In genomic region chr3:142623209-142623608, GRCh38 we compare ENCODE assay signal across 30 cellular contexts.
"Had no signal": no experiment of that assay in that cellular context is flagged by ENCODE, and none has a peak within 500 bp of the region (broad histone marks: within the 10 kb centered on the region; RNA-seq: fewer than 3 reads in every experiment).

No MANE protein-coding gene starts in this region.

- FAIRE-seq: bronchial epithelial cell had no signal

- H2AFZ ChIP-seq: PC-9 had no signal

- H3K4me2 ChIP-seq: PC-9 had no signal

- H3K27ac ChIP-seq: PC-9, VCaP had no signal

- ATAC-seq: activated naive CD8-positive, alpha-beta T cell treated with anti-CD3 and anti-CD28 coated beads, Interleukin-2, amount 50 U/mL, for 24 hours had no signal

- DNase-seq: activated B cell treated with CpG ODN at 0.5 μM for 24 hours; activated CD4-positive, alpha-beta memory T cell treated with anti-CD3 and anti-CD28 coated beads for 36 hours; activated CD4-positive, alpha-beta T cell treated with anti-CD3 and anti-CD28 coated beads for 4 hours; activated CD4-positive, alpha-beta T cell treated with anti-CD3 and anti-CD28 coated beads, Interleukin-2, amount 50 U/mL, for 1 hour; activated CD4-positive, CD25-positive, alpha-beta regulatory T cell treated with anti-CD3 and anti-CD28 coated beads, Interleukin-2, amount 50 U/mL, for 72 hours; activated CD8-positive, alpha-beta memory T cell treated with anti-CD3 and anti-CD28 coated beads, Interleukin-2, amount 50 U/mL, for 4 hours; activated effector memory CD4-positive, alpha-beta T cell treated with Interleukin-2 at 50 U/mL for 16 hours; activated naive CD4-positive, alpha-beta T cell treated with anti-CD3 and anti-CD28 coated beads, Interleukin-2, amount 10 ng/mL, durations not matched to agents 7 days and 5 days; activated naive CD8-positive, alpha-beta T cell treated with anti-CD3 and anti-CD28 coated beads, Interleukin-2, amount 50 U/mL, for 24 hours; activated T-cell treated with anti-CD3 and anti-CD28 coated beads for 4 hours; activated T-cell treated with anti-CD3 and anti-CD28 coated beads, Interleukin-2, amount 50 U/mL, for 48 hours; anterior cingulate cortex; caudate nucleus; NCI-H1105 treated with DMSO at 0.1 percent for 48 hours; NCI-H1436; NCI-H1694; NCI-H1930; NCI-H2081 treated with DMSO at 0.1 percent for 48 hours; NCI-H345; NCI-H524 treated with DMSO at 0.1 percent for 48 hours; NCI-H748 treated with DMSO at 0.1 percent for 48 hours; NK-92 treated with Interleukin-12 subunit alpha and Interleukin-12 subunit beta, amount 100 ng/mL, for 24 hours; PC-9; Right ventricle myocardium superior; SW 1271; T-helper 1 cell; T-helper 2 cell; T-helper 9 cell had no signal

- H3K4me3 ChIP-seq: PC-9 had no signal
